Comparison of ENCODE assay signal across 16 cellular contexts in genomic region chr13:75650991-75651390, GRCh38. TPM values are rescaled to one million over a fixed set of nuclear protein-coding genes. Genes with fewer than 3 reads are reported as not detected.
DNase-seq lines count a peak whose midpoint lies in the region; ATAC-seq and TF ChIP-seq lines count a peak whose summit lies in the region.
"Had no signal": no experiment of that assay in that cellular context is flagged by ENCODE, and none has a peak within 500 bp of the region (broad histone marks: within the 10 kb centered on the region; RNA-seq: fewer than 3 reads in every experiment).

No MANE protein-coding gene starts in this region.

- peak overlapping the region; percentile 22; the same call in 1 of the 2 replicates for H3K27ac ChIP-seq in GM23248
- no peak overlapping the region for H3K27ac ChIP-seq in prostate gland
- H3K27ac ChIP-seq: C4-2B had no signal

- DNase-seq in GM23248 (peak; percentile 39), fibroblast of gingiva (ENCODE audit: low read depth) (peak; percentile 38), nucleus accumbens (lab: John Stamatoyannopoulos, UW) (no peak), prostate gland (ENCODE audit: low spot score) (no peak)
- no peak for DNase-seq in stimulated activated naive CD4-positive, alpha-beta T cell (lab: John Stamatoyannopoulos, UW)
- DNase-seq: ACHN; AML-193; Caco-2; CD4-positive, alpha-beta T cell; GDM1; H9; IMR-90 had no signal

- intact Hi-C loops in prostate gland (cut with DNase I) = no loop called here

- peak overlapping the region; percentile 41 for H3K4me2 ChIP-seq in GM23248 (ENCODE audit: unreplicated experiment)

- no peaks in the 10 kb centered on the region; the same call in 1 of the 2 replicates for H3K9me2 ChIP-seq in GM23248 (ENCODE audit: insufficient read depth)

- no peaks in the 10 kb centered on the region for H3K27me3 ChIP-seq in GM23248 (replicated peaks; ENCODE audit: insufficient read depth)
- H3K27me3 ChIP-seq in prostate gland (replicated peaks; ENCODE audit: insufficient read depth) = no peaks in the 10 kb centered on the region

- WGBS in GM23248 (ENCODE audit: low coverage in 1 of 2, low lambda C conversion rate in 2 of 2, missing lambda C conversion rate in 2 of 2), 2 experiments = 10 to 11% methylated on average over 2 of the region's 2 CpGs
- 70% methylated on average over 2 of the region's 2 CpGs for WGBS in prostate gland

- peak; percentile 30; the same call in 2 of the 3 replicates for ATAC-seq in SK-N-SH treated with all-trans-retinoic acid at 6 μM for 48 hours
- ATAC-seq in HG02938 (IDR thresholded peaks at IDR 0.05; ENCODE audit: unreplicated experiment) = no peak
- ATAC-seq: K562 had no signal

- TF ChIP-seq CTCF in prostate gland (IDR thresholded peaks at IDR 0.05) = no peak

- H3K4me1 ChIP-seq in GM23248 (ENCODE audit: insufficient read depth) (peaks cover 54% of the 10 kb centered on the region), prostate gland (replicated peaks) (no peaks in the 10 kb centered on the region)
- H3K4me1 ChIP-seq: Caco-2 had no signal

- H3K9ac ChIP-seq in GM23248 = no peak overlapping the region

- H2AFZ ChIP-seq in GM23248 = no peak overlapping the region

- TF ChIP-seq POLR2A in prostate gland (IDR thresholded peaks at IDR 0.05) = no peak

- peaks cover 9% of the 10 kb centered on the region; the same call in 1 of the 2 replicates for H4K20me1 ChIP-seq in GM23248 (ENCODE audit: insufficient read depth)

- H3K4me3 ChIP-seq in GM23248 = no peak overlapping the region
- H3K4me3 ChIP-seq in prostate gland = no peak overlapping the region
- H3K4me3 ChIP-seq: K562 had no signal

- H3K36me3 ChIP-seq in GM23248 (ENCODE audit: low read depth) (peaks cover 32% of the 10 kb centered on the region), prostate gland (no peaks in the 10 kb centered on the region)

- H3F3A ChIP-seq in GM23248 (ENCODE audit: insufficient read depth) = peaks cover 40% of the 10 kb centered on the region

- H3K79me2 ChIP-seq in GM23248 (ENCODE audit: insufficient read depth) = peaks cover 100% of the 10 kb centered on the region

- H3K9me3 ChIP-seq in GM23248 (ENCODE audit: low read depth) = no peaks in the 10 kb centered on the region
- H3K9me3 ChIP-seq in prostate gland = no peaks in the 10 kb centered on the region
- H3K9me3 ChIP-seq: Caco-2 had no signal

- in situ Hi-C loops in GM23248 (cut with MboI) = no loop called here

TF ChIP-seq in SK-N-SH treated with all-trans-retinoic acid at 6 μM for 48 hours, 23 proteins besides CTCF, POLR2A, EP300 and RAD21 (continues in another document):
- TF ChIP-seq BACH2 (CRISPR knock-in tag; IDR thresholded peaks at IDR 0.05; ENCODE audit: borderline replicate concordance) = no peak
- TF ChIP-seq CSDC2 (CRISPR knock-in tag; IDR thresholded peaks at IDR 0.05) = no peak
- no peak for TF ChIP-seq TCF4 (CRISPR knock-in tag; IDR thresholded peaks at IDR 0.05; ENCODE audit: borderline replicate concordance)
- no peak for TF ChIP-seq GLIS3 (CRISPR knock-in tag; IDR thresholded peaks at IDR 0.05)
- TF ChIP-seq ZNF70 (CRISPR knock-in tag; IDR thresholded peaks at IDR 0.05) = no peak
- no peak for TF ChIP-seq TOX (CRISPR knock-in tag; IDR thresholded peaks at IDR 0.05; ENCODE audit: borderline replicate concordance)
- no peak for TF ChIP-seq ISL1 (CRISPR knock-in tag; IDR thresholded peaks at IDR 0.05)
- TF ChIP-seq ZFP30 (CRISPR knock-in tag; IDR thresholded peaks at IDR 0.05) = no peak
- TF ChIP-seq TSHZ2 (CRISPR knock-in tag; IDR thresholded peaks at IDR 0.05) = no peak
- TF ChIP-seq ESRRG (CRISPR knock-in tag; IDR thresholded peaks at IDR 0.05) = no peak
- TF ChIP-seq PATZ1 (CRISPR knock-in tag; IDR thresholded peaks at IDR 0.05; ENCODE audit: borderline replicate concordance) = no peak
- TF ChIP-seq CSRNP3 (CRISPR knock-in tag; IDR thresholded peaks at IDR 0.05) = no peak
- TF ChIP-seq ARNTL (CRISPR knock-in tag; IDR thresholded peaks at IDR 0.05; ENCODE audit: borderline replicate concordance, low read depth) = no peak
- no peak for TF ChIP-seq SNAI2 (CRISPR knock-in tag; IDR thresholded peaks at IDR 0.05)
- no peak for TF ChIP-seq RARB (CRISPR knock-in tag; IDR thresholded peaks at IDR 0.05)
- TF ChIP-seq POU6F1 (CRISPR knock-in tag; IDR thresholded peaks at IDR 0.05; ENCODE audit: borderline replicate concordance, low read depth) = no peak
- TF ChIP-seq CREB5 (CRISPR knock-in tag; IDR thresholded peaks at IDR 0.05; ENCODE audit: low read depth) = no peak
- no peak for TF ChIP-seq ZFP3 (CRISPR knock-in tag; IDR thresholded peaks at IDR 0.05)

RNA-seq across cellular contexts. Expression of gene LMO7, which starts 14.9 kb away (rescaled TPM):
- 269 and 318 TPM in 2 replicates for total RNA-seq in GM23248 (2014; rRNA removed; shearing (Covaris generic))
- polyA plus RNA-seq in GM23248 (2016; fragmentation: Nextera tagmentation; extraction: Ambion mirVana) = 276 and 288 TPM in 2 replicates
- total RNA-seq in prostate gland = 10 to 100 TPM; 87.8 to 99.9 TPM

Comparison
In these comparisons a context has a peak if more than half of its experiments do, and no peak if none do; other contexts are left out.
1. DNase-seq: peak in GM23248 (single experiment) and fibroblast of gingiva (single experiment); none in nucleus accumbens (0 of 56), prostate gland (single experiment) and stimulated activated naive CD4-positive, alpha-beta T cell (0 of 6).